ENCODE assay signal across 1 cellular context in genomic region chr12:949337-950099, GRCh38.
TF ChIP-seq lines count a peak whose summit lies in the region.

Gene RAD52, minus strand, starts transcription at chr12:949694. Its CDS starts 16,636 bp downstream, at chr12:933058.

TF ChIP-seq in HEK293, 187 proteins besides CTCF, POLR2A, EP300 and RAD21 (continued from another document and continues in another):
- no peak; the same call in 1 of the 2 replicates for TF ChIP-seq OSR2 (tag by site-specific recombination; IDR thresholded peaks at IDR 0.05)
- no peak for TF ChIP-seq ZNF433 (tag by site-specific recombination; IDR thresholded peaks at IDR 0.05; ENCODE audit: low read depth)
- no peak for TF ChIP-seq GLI2 (tag by site-specific recombination; IDR thresholded peaks at IDR 0.05; ENCODE audit: borderline replicate concordance, low read depth)
- TF ChIP-seq GLIS1 (tag by site-specific recombination; IDR thresholded peaks at IDR 0.05), result peak; percentile 77
- no peak for TF ChIP-seq ZNF704 (tag by site-specific recombination; IDR thresholded peaks at IDR 0.05)
- TF ChIP-seq ZFP41 (tag by site-specific recombination; IDR thresholded peaks at IDR 0.05; ENCODE audit: borderline replicate concordance), result no peak
- no peak for TF ChIP-seq SETDB1 (IDR thresholded peaks at IDR 0.05; ENCODE audit: insufficient read length, low read length)
- peak; percentile 39; the same call in 1 of the 2 replicates for TF ChIP-seq TSHZ1 (tag by site-specific recombination; IDR thresholded peaks at IDR 0.05; ENCODE audit: borderline replicate concordance)
- 0 out of 2 replicates have a peak, but pooled peaks have one; percentile 40 for TF ChIP-seq HOXC10 (CRISPR knock-in tag; IDR thresholded peaks at IDR 0.05)
- no peak for TF ChIP-seq ZNF157 (tag by site-specific recombination; IDR thresholded peaks at IDR 0.05)
- TF ChIP-seq ZNF544 (tag by site-specific recombination; IDR thresholded peaks at IDR 0.05), result no peak
- TF ChIP-seq KLF7 (tag by site-specific recombination; IDR thresholded peaks at IDR 0.05; ENCODE audit: borderline replicate concordance), result peak; percentile 98
- TF ChIP-seq ZNF626 (tag by site-specific recombination; IDR thresholded peaks at IDR 0.05), result no peak
- no peak for TF ChIP-seq ZNF223 (tag by site-specific recombination; IDR thresholded peaks at IDR 0.05)
- TF ChIP-seq GLI4 (tag by site-specific recombination; IDR thresholded peaks at IDR 0.05), result peak; percentile 61; the same call in 1 of the 2 replicates
- TF ChIP-seq ZFP37 (tag by site-specific recombination; IDR thresholded peaks at IDR 0.05), result peak; percentile 66; the same call in 1 of the 2 replicates
- TF ChIP-seq EGR2 (tag by site-specific recombination; IDR thresholded peaks at IDR 0.05; ENCODE audit: low read depth), result peak; percentile 97
- TF ChIP-seq ZFHX2 (tag by site-specific recombination; conservative IDR thresholded peaks at IDR 0.05), result peak; percentile 98
- no peak for TF ChIP-seq YY2 (tag by site-specific recombination; IDR thresholded peaks at IDR 0.05)
- TF ChIP-seq ZNF24 (tag by site-specific recombination; IDR thresholded peaks at IDR 0.05), result peak; percentile 96
- TF ChIP-seq ZNF843 (tag by site-specific recombination; IDR thresholded peaks at IDR 0.05), result peak; percentile 77
- no peak for TF ChIP-seq ZNF132 (tag by site-specific recombination; IDR thresholded peaks at IDR 0.05; ENCODE audit: borderline replicate concordance)
- no peak for TF ChIP-seq ZNF670 (tag by site-specific recombination; IDR thresholded peaks at IDR 0.05; ENCODE audit: low read depth)
- no peak for TF ChIP-seq ZNF707 (tag by site-specific recombination; IDR thresholded peaks at IDR 0.05)
- TF ChIP-seq ZNF155 (tag by site-specific recombination; IDR thresholded peaks at IDR 0.05), result no peak
- TF ChIP-seq ZNF138 (tag by site-specific recombination; IDR thresholded peaks at IDR 0.05; ENCODE audit: borderline replicate concordance), result no peak
- TF ChIP-seq SP7 (tag by site-specific recombination; IDR thresholded peaks at IDR 0.05), result peak; percentile 93
- peak; percentile 97 for TF ChIP-seq KLF8 (tag by site-specific recombination; IDR thresholded peaks at IDR 0.05)
- TF ChIP-seq ZNF664 (tag by site-specific recombination; IDR thresholded peaks at IDR 0.05), result 0 out of 2 replicates have a peak, but pooled peaks have one; percentile 9
- TF ChIP-seq ZNF18 (tag by site-specific recombination; IDR thresholded peaks at IDR 0.05), result peak; percentile 99
- TF ChIP-seq ZNF776 (tag by site-specific recombination; IDR thresholded peaks at IDR 0.05; ENCODE audit: borderline replicate concordance), result no peak
- 0 out of 2 replicates have a peak, but pooled peaks have one; percentile 30 for TF ChIP-seq REPIN1 (tag by site-specific recombination; IDR thresholded peaks at IDR 0.05; ENCODE audit: low read depth)
- no peak for TF ChIP-seq ZNF580 (tag by site-specific recombination; IDR thresholded peaks at IDR 0.05)
- TF ChIP-seq ZNF785 (tag by site-specific recombination; IDR thresholded peaks at IDR 0.05), result no peak
- no peak for TF ChIP-seq SCRT2 (tag by site-specific recombination; IDR thresholded peaks at IDR 0.05)
- TF ChIP-seq ZNF398 (tag by site-specific recombination; IDR thresholded peaks at IDR 0.05), result peak; percentile 64
- no peak for TF ChIP-seq ZBTB21 (tag by site-specific recombination; IDR thresholded peaks at IDR 0.05)
- TF ChIP-seq ZFP69B (tag by site-specific recombination; IDR thresholded peaks at IDR 0.05), result no peak; the same call in 1 of the 2 replicates
- TF ChIP-seq GLIS2 (tag by site-specific recombination; IDR thresholded peaks at IDR 0.05), result peak; percentile 89
- 0 out of 2 replicates have a peak, but pooled peaks have one; percentile 9 for TF ChIP-seq ZNF16 (tag by site-specific recombination; IDR thresholded peaks at IDR 0.05; ENCODE audit: low read depth)
- no peak for TF ChIP-seq ZNF169 (tag by site-specific recombination; IDR thresholded peaks at IDR 0.05)
- no peak for TF ChIP-seq ZNF19 (tag by site-specific recombination; IDR thresholded peaks at IDR 0.05; ENCODE audit: low read depth)
- TF ChIP-seq TRIM28 (IDR thresholded peaks at IDR 0.05; ENCODE audit: borderline replicate concordance, low read length), result peak; percentile 83
- no peak for TF ChIP-seq ZNF140 (tag by site-specific recombination; IDR thresholded peaks at IDR 0.05)
- TF ChIP-seq RBAK (tag by site-specific recombination; IDR thresholded peaks at IDR 0.05), result no peak
- TF ChIP-seq ZNF10 (tag by site-specific recombination; IDR thresholded peaks at IDR 0.05), result 0 out of 2 replicates have a peak, but pooled peaks have one; percentile 40
- TF ChIP-seq ZNF560 (tag by site-specific recombination; IDR thresholded peaks at IDR 0.05; ENCODE audit: borderline replicate concordance), result no peak
- TF ChIP-seq ZNF280C (tag by site-specific recombination; IDR thresholded peaks at IDR 0.05), result no peak
- TF ChIP-seq ZNF48 (tag by site-specific recombination; IDR thresholded peaks at IDR 0.05), result no peak
- TF ChIP-seq ZSCAN16 (tag by site-specific recombination; IDR thresholded peaks at IDR 0.05), result no peak
- TF ChIP-seq ZNF768 (tag by site-specific recombination; IDR thresholded peaks at IDR 0.05), result no peak
- no peak for TF ChIP-seq GFI1B (tag by site-specific recombination; IDR thresholded peaks at IDR 0.05)
- TF ChIP-seq PBX3 (CRISPR knock-in tag; IDR thresholded peaks at IDR 0.05), result peak; percentile 83; the same call in 1 of the 2 replicates
- peak; percentile 82 for TF ChIP-seq ZBTB26 (tag by site-specific recombination; optimal IDR thresholded peaks at IDR 0.05)
- TF ChIP-seq ZNF488 (tag by site-specific recombination; IDR thresholded peaks at IDR 0.05), result no peak
- TF ChIP-seq ZNF76 (tag by site-specific recombination; IDR thresholded peaks at IDR 0.05; ENCODE audit: borderline replicate concordance, low read depth), result peak; percentile 99
- peak; percentile 96 for TF ChIP-seq ZBTB17 (tag by site-specific recombination; IDR thresholded peaks at IDR 0.05)
- no peak for TF ChIP-seq ZNF677 (tag by site-specific recombination; IDR thresholded peaks at IDR 0.05)
